ENCODE assay signal across 12 cellular contexts in genomic region chr3:99128740-99129505, GRCh38.
DNase-seq lines count a peak whose midpoint lies in the region; ATAC-seq and TF ChIP-seq lines count a peak whose summit lies in the region.
"Had no signal": no experiment of that assay in that cellular context is flagged by ENCODE, and none has a peak within 500 bp of the region (broad histone marks: within the 10 kb centered on the region; RNA-seq: fewer than 3 reads in every experiment).

No MANE protein-coding gene starts in this region.

- WGBS in mesodermal cell (ENCODE audit: insufficient coverage in 2 of 2), 2 experiments = 82 to 95% methylated on average over 1 to 2 of the region's 4 CpGs

- 0 out of 2 replicates have a peak overlapping the region, but pooled peaks have one; percentile 1 for H2AFZ ChIP-seq in PC-3 (ENCODE audit: low read length)

- peak overlapping the region; percentile 1; the same call in 1 of the 2 replicates for H3K9ac ChIP-seq in PC-3 (ENCODE audit: low read length)

- H3K27me3 Mint-ChIP-seq in activated T-helper 1 cell treated with anti-CD3 and anti-CD28 coated beads, Interleukin-12 subunit alpha, Interleukin-12 subunit beta, Interleukin-2, Interleukin-4 antibody, amounts not matched to agents 30 ng/mL and 10 ng/mL and 1 ng/mL, durations not matched to agents 14 hours and 24 hours and 36 hours (ENCODE audit: insufficient read depth) = no peaks in the 10 kb centered on the region

- no peaks in the 10 kb centered on the region for H3K79me2 ChIP-seq in PC-3 (ENCODE audit: low read length)

- H3K4me3 ChIP-seq in PC-3 (ENCODE audit: low read length) (no peak overlapping the region), mesodermal cell (ENCODE audit: extremely low read depth, insufficient read depth, low read length, poor library complexity, severe bottlenecking) (no peak overlapping the region)

- no peaks in the 10 kb centered on the region for H4K20me1 ChIP-seq in PC-3 (ENCODE audit: low read length)

- no peaks in the 10 kb centered on the region for H3K9me2 ChIP-seq in PC-3 (replicated peaks; ENCODE audit: low read length)

- no peaks in the 10 kb centered on the region for H3K4me1 Mint-ChIP-seq in activated T-helper 1 cell treated with anti-CD3 and anti-CD28 coated beads, Interleukin-12 subunit alpha, Interleukin-12 subunit beta, Interleukin-2, Interleukin-4 antibody, amounts not matched to agents 30 ng/mL and 10 ng/mL and 1 ng/mL, durations not matched to agents 14 hours and 24 hours and 36 hours (ENCODE audit: low read depth)
- H3K4me1 Mint-ChIP-seq: CD8-positive, alpha-beta memory T cell had no signal

- no peaks in the 10 kb centered on the region for H3F3A ChIP-seq in PC-3 (ENCODE audit: low read length, unreplicated experiment)

- H3K36me3 ChIP-seq in PC-3 (ENCODE audit: low read depth, low read length) = no peaks in the 10 kb centered on the region
- no peaks in the 10 kb centered on the region for H3K36me3 ChIP-seq in mesodermal cell (ENCODE audit: control insufficient read depth, insufficient read depth, low read length)
- H3K36me3 ChIP-seq: WERI-Rb-1 had no signal

- POLR2A ChIA-PET in PC-3 (lab: Charles Lee; ENCODE audit: unreplicated experiment) = interaction anchor here (0.6 kb wide), 2 partner anchors 28 to 43 kb away, joined by 3 read pairs; no protein-coding TSS in a partner anchor

- H3K9me3 ChIP-seq in PC-3 (ENCODE audit: low read length) = no peaks in the 10 kb centered on the region
- H3K9me3 ChIP-seq in mesodermal cell (ENCODE audit: control insufficient read depth, low read length) = no peaks in the 10 kb centered on the region

- CTCF ChIA-PET in PC-3 (lab: Charles Lee) = interaction anchor here (0.6 kb wide), 2 partner anchors 35 to 106 kb away, joined by 3 to 6 read pairs; no protein-coding TSS in a partner anchor

- BruUV-seq in PC-3 (replicated peaks; lab: Mats Ljungman, UMichigan) = no TSS peak

- peak; percentile 97 for ATAC-seq in PC-3

- DNase-seq in AG09319 (ENCODE audit: extremely low read depth, low read depth) = peak; percentile 74
- peak; percentile 96 for DNase-seq in PC-3
- DNase-seq in epidermal melanocyte (ENCODE audit: insufficient read length, low spot score) = peak; percentile 46
- DNase-seq in activated effector memory CD4-positive, alpha-beta T cell treated with Interleukin-2 at 50 U/mL for 16 hours = no peak
- no peak for DNase-seq in SHP77 (lab: John Stamatoyannopoulos, UW)
- DNase-seq in activated T-helper 1 cell treated with anti-CD3 and anti-CD28 coated beads, Interleukin-12 subunit alpha, Interleukin-12 subunit beta, Interleukin-2, Interleukin-4 antibody, amounts not matched to agents 30 ng/mL and 10 ng/mL and 1 ng/mL, durations not matched to agents 14 hours and 24 hours and 36 hours (ENCODE audit: low spot score) = no peak
- no peak for DNase-seq in DMS114 treated with DMSO at 0.1 percent for 48 hours (lab: John Stamatoyannopoulos, UW; ENCODE audit: unreplicated experiment)
- DNase-seq: activated effector memory CD4-positive, alpha-beta T cell treated with anti-CD3 and anti-CD28 coated beads, Interleukin-2, amount 50 U/mL, for 16 hours; CD8-positive, alpha-beta memory T cell; NCI-H69; WERI-Rb-1 had no signal

- H3K27me3 ChIP-seq in PC-3 (ENCODE audit: low read length) = no peaks in the 10 kb centered on the region

- intact Hi-C loops in PC-3 (cut with micrococcal nuclease) = loop anchor here (1.0 to 10.0 kb wide), 3 partner anchors 21 to 496 kb away; no protein-coding TSS in a partner anchor
- intact Hi-C loops in activated T-helper 1 cell treated with anti-CD3 and anti-CD28 coated beads, Interleukin-12 subunit alpha, Interleukin-12 subunit beta, Interleukin-2, Interleukin-4 antibody, amounts not matched to agents 30 ng/mL and 10 ng/mL and 1 ng/mL, durations not matched to agents 14 hours and 24 hours and 36 hours (cut with micrococcal nuclease) = no loop called here

- peak overlapping the region; percentile 43 for H3K4me2 ChIP-seq in PC-3 (ENCODE audit: low read length)

- TF ChIP-seq CTCF in AG09319 (IDR thresholded peaks at IDR 0.05; ENCODE audit: low read depth, low read length) (no peak), PC-3 (conservative IDR thresholded peaks at IDR 0.05; ENCODE audit: low read depth, low read length) (no peak)

- no peak overlapping the region for H3K27ac Mint-ChIP-seq in activated T-helper 1 cell treated with anti-CD3 and anti-CD28 coated beads, Interleukin-12 subunit alpha, Interleukin-12 subunit beta, Interleukin-2, Interleukin-4 antibody, amounts not matched to agents 30 ng/mL and 10 ng/mL and 1 ng/mL, durations not matched to agents 14 hours and 24 hours and 36 hours

- no peaks in the 10 kb centered on the region for H3K9me3 Mint-ChIP-seq in activated T-helper 1 cell treated with anti-CD3 and anti-CD28 coated beads, Interleukin-12 subunit alpha, Interleukin-12 subunit beta, Interleukin-2, Interleukin-4 antibody, amounts not matched to agents 30 ng/mL and 10 ng/mL and 1 ng/mL, durations not matched to agents 14 hours and 24 hours and 36 hours

- H3K27ac ChIP-seq in PC-3 (ENCODE audit: low read length) (peak overlapping the region; percentile 74), mesodermal cell (ENCODE audit: low read depth, low read length, severe bottlenecking) (peak overlapping the region; percentile 68)
- H3K27ac ChIP-seq: WERI-Rb-1 had no signal

- H3K36me3 Mint-ChIP-seq in activated T-helper 1 cell treated with anti-CD3 and anti-CD28 coated beads, Interleukin-12 subunit alpha, Interleukin-12 subunit beta, Interleukin-2, Interleukin-4 antibody, amounts not matched to agents 30 ng/mL and 10 ng/mL and 1 ng/mL, durations not matched to agents 14 hours and 24 hours and 36 hours (ENCODE audit: low read depth) = no peaks in the 10 kb centered on the region
- H3K36me3 Mint-ChIP-seq: CD8-positive, alpha-beta memory T cell had no signal

- no peak overlapping the region for H3K4me3 Mint-ChIP-seq in activated T-helper 1 cell treated with anti-CD3 and anti-CD28 coated beads, Interleukin-12 subunit alpha, Interleukin-12 subunit beta, Interleukin-2, Interleukin-4 antibody, amounts not matched to agents 30 ng/mL and 10 ng/mL and 1 ng/mL, durations not matched to agents 14 hours and 24 hours and 36 hours
- H3K4me3 Mint-ChIP-seq: CD8-positive, alpha-beta memory T cell had no signal

- peaks cover 22% of the 10 kb centered on the region for H3K4me1 ChIP-seq in PC-3 (ENCODE audit: insufficient read depth, low read length)
- peaks cover 8% of the 10 kb centered on the region for H3K4me1 ChIP-seq in mesodermal cell (ENCODE audit: control insufficient read depth, insufficient read depth, low read length, poor library complexity, severe bottlenecking)

Comparison
In these comparisons a context has a peak if more than half of its experiments do, and no peak if none do; other contexts are left out.
1. DNase-seq: peak in AG09319 (single experiment), PC-3 (single experiment) and epidermal melanocyte (single experiment); none in activated effector memory CD4-positive, alpha-beta T cell treated with Interleukin-2 at 50 U/mL for 16 hours (single experiment), SHP77 (0 of 2), activated T-helper 1 cell treated with anti-CD3 and anti-CD28 coated beads, Interleukin-12 subunit alpha, Interleukin-12 subunit beta, Interleukin-2, Interleukin-4 antibody, amounts not matched to agents 30 ng/mL and 10 ng/mL and 1 ng/mL, durations not matched to agents 14 hours and 24 hours and 36 hours (single experiment) and DMS114 treated with DMSO at 0.1 percent for 48 hours (single experiment).